ENCODE assay signal across 16 cellular contexts in genomic region chr1:3248416-3249141, GRCh38.
DNase-seq lines count a peak whose midpoint lies in the region; ATAC-seq and TF ChIP-seq lines count a peak whose summit lies in the region.
"Had no signal": no experiment of that assay in that cellular context is flagged by ENCODE, and none has a peak within 500 bp of the region (broad histone marks: within the 10 kb centered on the region; RNA-seq: fewer than 3 reads in every experiment).

No MANE protein-coding gene starts in this region.

- TSS peak; percentile 54 for BruUV-seq in Panc1 (replicated peaks; lab: Mats Ljungman, UMichigan)

- H3K9me3 Mint-ChIP-seq in progenitor cell of endocrine pancreas (ENCODE audit: low read depth) = no peaks in the 10 kb centered on the region
- H3K9me3 Mint-ChIP-seq: H9 had no signal

- H3K4me3 Mint-ChIP-seq in progenitor cell of endocrine pancreas (ENCODE audit: low read depth) = peak overlapping the region; percentile 29

- intact Hi-C loops in Panc1 (cut with micrococcal nuclease; ENCODE audit: unreplicated experiment) (no loop called here), posterior vena cava (cut with DNase I) (no loop called here)

- 81 to 82% methylated on average over 19 to 25 of the region's 27 CpGs for WGBS in mesodermal cell (ENCODE audit: insufficient coverage in 2 of 2), 2 experiments

- peak overlapping the region; percentile 93 for H3K27ac Mint-ChIP-seq in progenitor cell of endocrine pancreas

- no peak overlapping the region for H3K4me3 ChIP-seq in Panc1 (ENCODE audit: low read depth in 2 of 2, low read length in 2 of 2)
- H3K4me3 ChIP-seq in mesodermal cell (ENCODE audit: extremely low read depth, insufficient read depth, low read length, poor library complexity, severe bottlenecking) = no peak overlapping the region

- TF ChIP-seq CTCF in Panc1 (IDR thresholded peaks at IDR 0.05) (no peak), progenitor cell of endocrine pancreas (IDR thresholded peaks at IDR 0.05; ENCODE audit: unreplicated experiment) (no peak)

- H3K4me1 Mint-ChIP-seq in progenitor cell of endocrine pancreas (ENCODE audit: low read depth) = peaks cover 67% of the 10 kb centered on the region

- ATAC-seq in Panc1 (peak; percentile 35; the same call in 1 of the 2 replicates), GM19035 (IDR thresholded peaks at IDR 0.05; ENCODE audit: unreplicated experiment) (no peak)

- POLR2A ChIA-PET in Panc1 (lab: Charles Lee) = no interaction called here

- H3K27ac ChIP-seq in Panc1 (ENCODE audit: low read length) = no peak overlapping the region
- peak overlapping the region; percentile 19 for H3K27ac ChIP-seq in cingulate gyrus (ENCODE audit: low read depth, low read length)
- peak overlapping the region; percentile 29 for H3K27ac ChIP-seq in mesodermal cell (ENCODE audit: low read depth, low read length, severe bottlenecking)
- H3K27ac ChIP-seq: C4-2B, HL-60 had no signal

- H3K27me3 ChIP-seq in Panc1 (ENCODE audit: control insufficient read depth, insufficient read depth, low read length) = no peaks in the 10 kb centered on the region

- H3K9me3 ChIP-seq in Panc1 (ENCODE audit: control insufficient read depth, insufficient read depth, low read depth, low read length) = no peaks in the 10 kb centered on the region
- H3K9me3 ChIP-seq in mesodermal cell (ENCODE audit: control insufficient read depth, low read length) = no peaks in the 10 kb centered on the region

- peaks cover 5% of the 10 kb centered on the region for H3K36me3 Mint-ChIP-seq in progenitor cell of endocrine pancreas (ENCODE audit: insufficient read depth)

- CTCF ChIA-PET in Panc1 (lab: Charles Lee) = no interaction called here

- DNase-seq in Panc1 (ENCODE audit: low read depth, low spot score) (no peak), progenitor cell of endocrine pancreas (ENCODE audit: low spot score, unreplicated experiment) (no peak), NCI-H748 treated with DMSO at 0.1 percent for 48 hours (lab: John Stamatoyannopoulos, UW) (no peak), posterior vena cava (ENCODE audit: low spot score) (no peak)
- DNase-seq in effector CD8-positive, alpha-beta T cell (lab: John Stamatoyannopoulos, UW) = no peak
- DNase-seq: EL; H9; NCI-H1417; NCI-H187 treated with DMSO at 0.1 percent for 48 hours; NK-92 treated with Interleukin-12 subunit alpha and Interleukin-12 subunit beta, amount 100 ng/mL, for 24 hours; SIG-M5 had no signal

- in situ Hi-C loops in Panc1 (cut with HindIII; ENCODE audit: low pct_unique_long_range_greater_than_20kb, low sequenced_read_pairs) = no loop called here

- no peaks in the 10 kb centered on the region for H3K27me3 Mint-ChIP-seq in progenitor cell of endocrine pancreas

- H3K4me1 ChIP-seq in Panc1 (ENCODE audit: control insufficient read depth, insufficient read depth, low read length) (no peaks in the 10 kb centered on the region), mesodermal cell (ENCODE audit: control insufficient read depth, insufficient read depth, low read length, poor library complexity, severe bottlenecking) (no peaks in the 10 kb centered on the region)

- no peaks in the 10 kb centered on the region for H3K36me3 ChIP-seq in Panc1 (ENCODE audit: control insufficient read depth, insufficient read depth, low read length)
- H3K36me3 ChIP-seq in mesodermal cell (ENCODE audit: control insufficient read depth, insufficient read depth, low read length) = no peaks in the 10 kb centered on the region
